In the genomic region with DNA sequence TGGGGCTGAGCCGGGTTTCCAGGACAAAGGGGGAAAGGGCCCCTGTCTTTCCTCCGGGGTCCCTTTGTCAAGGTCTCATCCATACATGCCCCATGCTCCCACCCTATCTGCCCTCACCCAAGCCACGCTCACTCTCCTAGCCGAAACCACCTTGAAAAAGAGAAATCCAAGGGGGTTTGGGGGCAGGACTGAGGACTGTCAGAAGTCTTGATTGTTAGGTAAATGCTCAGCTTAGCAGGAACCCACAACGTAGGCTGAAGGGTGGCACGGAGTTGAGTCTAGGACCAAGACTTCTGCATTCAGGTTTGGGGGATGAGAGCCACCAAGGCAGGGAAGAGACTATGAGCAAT, we compare ENCODE assay signal across 17 cellular contexts. TPM values are rescaled to one million over a fixed set of nuclear protein-coding genes. Genes with fewer than 3 reads are reported as not detected.
DNase-seq lines count a peak whose midpoint lies in the region; ATAC-seq, FAIRE-seq and TF ChIP-seq lines count a peak whose summit lies in the region.
"Had no signal": no experiment of that assay in that cellular context is flagged by ENCODE, and none has a peak within 500 bp of the region (broad histone marks: within the 10 kb centered on the region; RNA-seq: fewer than 3 reads in every experiment).

No MANE protein-coding gene starts in this region.

- H3K27me3 ChIP-seq in mesenchymal stem cell (ENCODE audit: control insufficient read depth in 1 of 2, insufficient read depth in 1 of 2, low read length in 2 of 2): no peaks in the 10 kb centered on the region
- H3K27me3 ChIP-seq: BLaER1 treated with 17β-estradiol and CSF1 and Interleukin-3, amounts not matched to agents 10 nM and 100 nM; stomach had no signal

- TF ChIP-seq POLR2A in A549 (IDR thresholded peaks at IDR 0.05; ENCODE audit: low read length) (no peak), GM19099 (IDR thresholded peaks at IDR 0.05; ENCODE audit: extremely low read depth, insufficient read length, low read depth) (peak; percentile 28)

- H3K79me1 ChIP-seq in mesenchymal stem cell (replicated peaks; ENCODE audit: low read length, poor library complexity, severe bottlenecking): no peaks in the 10 kb centered on the region

- H3K9me3 Mint-ChIP-seq in activated naive CD8-positive, alpha-beta T cell treated with anti-CD3 and anti-CD28 coated beads for 36 hours: no peaks in the 10 kb centered on the region

- peaks cover 11% of the 10 kb centered on the region for H3K36me3 Mint-ChIP-seq in activated naive CD8-positive, alpha-beta T cell treated with anti-CD3 and anti-CD28 coated beads for 36 hours

- no peak for TF ChIP-seq EP300 in A549 (IDR thresholded peaks at IDR 0.05)

- peak overlapping the region in 1 of 2 experiments; percentile 13 for H3K18ac ChIP-seq in mesenchymal stem cell (ENCODE audit: low read depth in 1 of 2, low read length in 2 of 2)

- peaks cover 25% of the 10 kb centered on the region for H3K4me1 Mint-ChIP-seq in activated naive CD8-positive, alpha-beta T cell treated with anti-CD3 and anti-CD28 coated beads for 36 hours

- no peaks in the 10 kb centered on the region for H3K9me3 ChIP-seq in A549
- no peaks in the 10 kb centered on the region for H3K9me3 ChIP-seq in mesenchymal stem cell (ENCODE audit: control insufficient read depth, low read length)
- H3K9me3 ChIP-seq: BLaER1 treated with 17β-estradiol and CSF1 and Interleukin-3, amounts not matched to agents 10 nM and 100 nM; stomach had no signal

- H3K4ac ChIP-seq in mesenchymal stem cell (ENCODE audit: low read depth in 1 of 2, low read length in 2 of 2): no peak overlapping the region

- H3K4me3 ChIP-seq in A549: no peak overlapping the region
- no peak overlapping the region for H3K4me3 ChIP-seq in mesenchymal stem cell (ENCODE audit: insufficient read depth in 1 of 2, low read depth in 1 of 2, low read length in 2 of 2)
- H3K4me3 ChIP-seq: BLaER1 treated with 17β-estradiol and CSF1 and Interleukin-3, amounts not matched to agents 10 nM and 100 nM had no signal

- no peak for DNase-seq in A549 (ENCODE audit: low read depth in 1 of 2, low spot score in 1 of 2)
- DNase-seq in activated naive CD8-positive, alpha-beta T cell treated with anti-CD3 and anti-CD28 coated beads for 36 hours: no peak
- no peak for DNase-seq in mesenchymal stem cell
- no peak for DNase-seq in NCI-H1436 treated with DMSO at 0.1 percent for 48 hours (lab: John Stamatoyannopoulos, UW)
- DNase-seq in H4 (ENCODE audit: low spot score): no peak
- DNase-seq in mesenteric fat pad (ENCODE audit: low spot score): no peak
- DNase-seq: erythroblast; NCI-H526 treated with DMSO at 0.1 percent for 48 hours; SIG-M5; stimulated activated CD4-positive, alpha-beta T cell treated with anti-CD3 and anti-CD28 coated beads, Interleukin-4, amount 100 ng/mL, for 4 hours; stomach had no signal

- H3K27ac ChIP-seq in A549 (no peak overlapping the region), mesenchymal stem cell (ENCODE audit: low read length, poor library complexity, severe bottlenecking) (no peak overlapping the region)
- H3K27ac ChIP-seq: stomach had no signal

- no peak overlapping the region for H2BK5ac ChIP-seq in mesenchymal stem cell (ENCODE audit: low read depth, low read length, poor library complexity, severe bottlenecking)

- H3K4me1 ChIP-seq in A549 (no peaks in the 10 kb centered on the region), mesenchymal stem cell (ENCODE audit: control insufficient read depth, insufficient read depth, low read depth, low read length) (peaks cover 17% of the 10 kb centered on the region)

- no peak for TF ChIP-seq CTCF in A549 (IDR thresholded peaks at IDR 0.05)

- no peak overlapping the region for H3K23ac ChIP-seq in mesenchymal stem cell (ENCODE audit: low read length in 2 of 2)

- no peak overlapping the region for H2BK120ac ChIP-seq in mesenchymal stem cell (ENCODE audit: low read depth, low read length)

- no peak overlapping the region for H3K4me3 Mint-ChIP-seq in activated naive CD8-positive, alpha-beta T cell treated with anti-CD3 and anti-CD28 coated beads for 36 hours

- no peak overlapping the region for H2BK15ac ChIP-seq in mesenchymal stem cell (ENCODE audit: low read depth, poor library complexity, severe bottlenecking)

- no peak overlapping the region for H4K91ac ChIP-seq in mesenchymal stem cell (ENCODE audit: low read length)

- H3K9ac ChIP-seq in mesenchymal stem cell (ENCODE audit: low read length): no peak overlapping the region

- peaks cover 5% of the 10 kb centered on the region for H3K27me3 Mint-ChIP-seq in activated naive CD8-positive, alpha-beta T cell treated with anti-CD3 and anti-CD28 coated beads for 36 hours

- H3K36me3 ChIP-seq in mesenchymal stem cell (ENCODE audit: control insufficient read depth in 1 of 2, insufficient read depth in 2 of 2, low read depth in 1 of 2, low read length in 2 of 2): peaks cover 14 to 20% of the 10 kb centered on the region in 2 experiments

- TF ChIP-seq RAD21 in A549 (conservative IDR thresholded peaks at IDR 0.05 in 1 of 2, IDR thresholded peaks at IDR 0.05 in 1 of 2): no peak

- peak overlapping the region; percentile 45 for H4K8ac ChIP-seq in mesenchymal stem cell (ENCODE audit: low read length)

- CTCF ChIA-PET in A549 (lab: Yijun Ruan, JAX): no interaction called here

- WGBS in A549 (ENCODE audit: missing lambda C conversion rate): 73% methylated on average over 6 of the region's 6 CpGs
- 79% methylated on average over 4 of the region's 6 CpGs for WGBS in mesenchymal stem cell

- POLR2A ChIA-PET in A549 (lab: Yijun Ruan, JAX): interaction anchor here (1.4 kb wide), 1 partner anchor 22 kb away, joined by 5 read pairs; a partner anchor contains a TSS

- no peak for FAIRE-seq in A549 (lab: Jason Lieb, UNC)
- FAIRE-seq: G401.6 had no signal

- no peak overlapping the region for H3K4me2 ChIP-seq in A549
- no peak overlapping the region for H3K4me2 ChIP-seq in mesenchymal stem cell (ENCODE audit: low read length, poor library complexity, severe bottlenecking)

- H2AFZ ChIP-seq in mesenchymal stem cell (ENCODE audit: low read depth, low read length): no peak overlapping the region

- H2AK5ac ChIP-seq in mesenchymal stem cell (ENCODE audit: low read length, severe bottlenecking): no peak overlapping the region

- no peak overlapping the region for H2BK12ac ChIP-seq in mesenchymal stem cell (ENCODE audit: low read length in 2 of 2)

- ATAC-seq in A549 (peak in 1 of 2 experiments; percentile 2; a peak in 2 of 6 replicates), GM18502 (IDR thresholded peaks at IDR 0.05; ENCODE audit: poor library complexity, unreplicated experiment) (no peak)

- H3K14ac ChIP-seq in mesenchymal stem cell (ENCODE audit: low read length in 2 of 2): no peak overlapping the region

- H3K27ac Mint-ChIP-seq in activated naive CD8-positive, alpha-beta T cell treated with anti-CD3 and anti-CD28 coated beads for 36 hours: peak overlapping the region; percentile 59

RNA-seq across cellular contexts. Expression of a gene that starts 0.7 kb away (rescaled TPM):
- polyA plus RNA-seq in A549 (2011; rRNA removed): not detected in 2 replicates
- not detected in 2 replicates for polyA plus RNA-seq in A549 (2012; cell fraction: cytosol; rRNA removed)
- polyA plus RNA-seq in A549 (2012; cell fraction: nucleus; rRNA removed): 0.29 and 0.37 TPM in 2 replicates
- not detected in 3 replicates for polyA plus RNA-seq in A549 (2017; fragmentation: RNase III; extraction: RNeasy Plus Mini Kit Qiagen cat#74134 plus additional on column Dnase treatment)
- polyA minus RNA-seq in A549 (2011; rRNA and poly(A)+ RNA removed): not detected in 2 replicates
- total RNA-seq in activated naive CD8-positive, alpha-beta T cell treated with anti-CD3 and anti-CD28 coated beads for 36 hours: under 1 TPM; 0.34 to 0.43 TPM
- not detected for polyA plus RNA-seq in mesenchymal stem cell (2013, experiment 1 of 2)
- not detected for polyA plus RNA-seq in mesenchymal stem cell (2013, experiment 2 of 2)
- not detected in 2 replicates for total RNA-seq in H4 (2014; rRNA removed; shearing (Covaris generic))
- not detected for total RNA-seq in mesenteric fat pad
- total RNA-seq: pulmonary artery endothelial cell had no signal

RNA-seq across cellular contexts. Expression of a gene that starts 16.2 kb away (rescaled TPM):
- 4.6 and 6.4 TPM in 2 replicates for polyA plus RNA-seq in A549 (2011; rRNA removed)
- polyA plus RNA-seq in A549 (2012; cell fraction: cytosol; rRNA removed): 5.3 and 6.1 TPM in 2 replicates
- polyA plus RNA-seq in A549 (2012; cell fraction: nucleus; rRNA removed): 25.0 and 32.7 TPM in 2 replicates
- 5.5 to 7.3 TPM (median 6.6 TPM) in 3 replicates for polyA plus RNA-seq in A549 (2017; fragmentation: RNase III; extraction: RNeasy Plus Mini Kit Qiagen cat#74134 plus additional on column Dnase treatment)
- polyA minus RNA-seq in A549 (2011; rRNA and poly(A)+ RNA removed): 8.1 and 13.8 TPM in 2 replicates
- 10 to 100 TPM; 32.5 to 35.2 TPM for total RNA-seq in activated naive CD8-positive, alpha-beta T cell treated with anti-CD3 and anti-CD28 coated beads for 36 hours
- 6.5 TPM for polyA plus RNA-seq in mesenchymal stem cell (2013, experiment 1 of 2)
- 5.7 TPM for polyA plus RNA-seq in mesenchymal stem cell (2013, experiment 2 of 2)
- total RNA-seq in H4 (2014; rRNA removed; shearing (Covaris generic)): 7.4 and 7.7 TPM in 2 replicates
- 15.5 TPM for total RNA-seq in mesenteric fat pad

RNA-seq across cellular contexts. Expression of a gene that starts 21.6 kb away (rescaled TPM):
- 41.8 and 41.9 TPM in 2 replicates for polyA plus RNA-seq in A549 (2011; rRNA removed)
- polyA plus RNA-seq in A549 (2012; cell fraction: cytosol; rRNA removed): 80.7 and 99.5 TPM in 2 replicates
- polyA plus RNA-seq in A549 (2012; cell fraction: nucleus; rRNA removed): 97.5 and 115 TPM in 2 replicates
- 85.0 to 95.9 TPM (median 95.0 TPM) in 3 replicates for polyA plus RNA-seq in A549 (2017; fragmentation: RNase III; extraction: RNeasy Plus Mini Kit Qiagen cat#74134 plus additional on column Dnase treatment)
- 52.4 and 62.9 TPM in 2 replicates for polyA minus RNA-seq in A549 (2011; rRNA and poly(A)+ RNA removed)
- 100 to 1,000 TPM; 131 to 136 TPM for total RNA-seq in activated naive CD8-positive, alpha-beta T cell treated with anti-CD3 and anti-CD28 coated beads for 36 hours
- 51.9 TPM for polyA plus RNA-seq in mesenchymal stem cell (2013, experiment 1 of 2)
- polyA plus RNA-seq in mesenchymal stem cell (2013, experiment 2 of 2): 52.3 TPM
- 183 and 196 TPM in 2 replicates for total RNA-seq in H4 (2014; rRNA removed; shearing (Covaris generic))
- 99.0 TPM for total RNA-seq in mesenteric fat pad

RNA-seq across cellular contexts. Expression of a gene that starts 38.1 kb away (rescaled TPM):
- polyA plus RNA-seq in A549 (2011; rRNA removed) (not detected in 2 replicates), A549 (2017; fragmentation: RNase III; extraction: RNeasy Plus Mini Kit Qiagen cat#74134 plus additional on column Dnase treatment) (not detected in 3 replicates)
- polyA plus RNA-seq in A549 (2012; cell fraction: cytosol; rRNA removed): not detected in 2 replicates
- polyA plus RNA-seq in A549 (2012; cell fraction: nucleus; rRNA removed): 0.02 TPM in 1 of 2 replicates, not detected in the other
- not detected in 2 replicates for polyA minus RNA-seq in A549 (2011; rRNA and poly(A)+ RNA removed)
- 10 to 100 TPM; 32.6 to 38.3 TPM for total RNA-seq in activated naive CD8-positive, alpha-beta T cell treated with anti-CD3 and anti-CD28 coated beads for 36 hours
- polyA plus RNA-seq in mesenchymal stem cell (2013, experiment 1 of 2): 95.5 TPM
- polyA plus RNA-seq in mesenchymal stem cell (2013, experiment 2 of 2): 88.2 TPM
- total RNA-seq in H4 (2014; rRNA removed; shearing (Covaris generic)): 0.06 TPM in 1 of 2 replicates, not detected in the other
- total RNA-seq in mesenteric fat pad: 267 TPM
- total RNA-seq: HT-29 had no signal

RNA-seq across cellular contexts. Expression of a gene that starts 57.3 kb away (rescaled TPM):
- polyA plus RNA-seq in A549 (2011; rRNA removed): 126 and 132 TPM in 2 replicates
- polyA plus RNA-seq in A549 (2012; cell fraction: cytosol; rRNA removed): 266 and 297 TPM in 2 replicates
- polyA plus RNA-seq in A549 (2012; cell fraction: nucleus; rRNA removed): 269 and 274 TPM in 2 replicates
- 138 TPM in 3 replicates for polyA plus RNA-seq in A549 (2017; fragmentation: RNase III; extraction: RNeasy Plus Mini Kit Qiagen cat#74134 plus additional on column Dnase treatment)
- 62.7 and 104 TPM in 2 replicates for polyA minus RNA-seq in A549 (2011; rRNA and poly(A)+ RNA removed)
- 100 to 1,000 TPM; 287 to 296 TPM for total RNA-seq in activated naive CD8-positive, alpha-beta T cell treated with anti-CD3 and anti-CD28 coated beads for 36 hours
- 59.3 TPM for polyA plus RNA-seq in mesenchymal stem cell (2013, experiment 1 of 2)
- 56.2 TPM for polyA plus RNA-seq in mesenchymal stem cell (2013, experiment 2 of 2)
- total RNA-seq in H4 (2014; rRNA removed; shearing (Covaris generic)): 185 and 198 TPM in 2 replicates
- 60.2 TPM for total RNA-seq in mesenteric fat pad
